ENCODE assay signal across 15 cellular contexts in the genomic region with DNA sequence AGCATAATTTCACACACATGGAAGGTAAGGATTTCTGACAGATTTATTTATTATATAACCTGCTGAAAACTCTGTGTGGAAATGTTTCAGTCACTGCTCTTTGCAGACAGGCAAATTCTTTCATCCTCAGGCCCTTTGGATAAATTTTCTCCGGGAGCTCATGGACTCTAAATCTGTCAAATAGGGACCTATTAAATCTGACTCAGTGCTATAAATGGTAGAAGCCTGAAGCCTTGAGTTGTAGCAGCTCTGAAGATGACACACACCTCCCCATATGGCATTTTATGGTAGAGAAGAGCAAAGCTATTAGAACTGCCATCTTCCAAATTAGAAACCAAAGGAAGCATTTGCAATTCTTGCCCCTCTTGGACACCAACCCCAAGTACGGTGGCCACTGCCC.
DNase-seq lines count a peak whose midpoint lies in the region; ATAC-seq and TF ChIP-seq lines count a peak whose summit lies in the region.
"Had no signal": no experiment of that assay in that cellular context is flagged by ENCODE, and none has a peak within 500 bp of the region (broad histone marks: within the 10 kb centered on the region; RNA-seq: fewer than 3 reads in every experiment).

No MANE protein-coding gene starts in this region.

- no peaks in the 10 kb centered on the region for H3K36me3 ChIP-seq in BJ (ENCODE audit: control insufficient read depth, insufficient read depth, low read length)
- no peaks in the 10 kb centered on the region for H3K36me3 ChIP-seq in sigmoid colon
- no peaks in the 10 kb centered on the region for H3K36me3 ChIP-seq in tibial artery
- H3K36me3 ChIP-seq: BE2C, HAP-1 had no signal

- H3K4me1 ChIP-seq in sigmoid colon (peaks cover 0 to 25% (median 18%) of the 10 kb centered on the region in 4 donors), tibial artery (no peaks in the 10 kb centered on the region)
- H3K4me1 ChIP-seq: BE2C, Caco-2, HAP-1 had no signal

- intact Hi-C loops in sigmoid colon (cut with DNase I) (no loop called here), tibial artery (cut with DNase I; ENCODE audit: low total_unique reads) (no loop called here)

- no peak for TF ChIP-seq POLR2A in sigmoid colon (IDR thresholded peaks at IDR 0.05)

- no peak overlapping the region for H3K4me3 ChIP-seq in BJ (ENCODE audit: low read depth, low read length)
- no peak overlapping the region for H3K4me3 ChIP-seq in sigmoid colon
- H3K4me3 ChIP-seq in tibial artery, result no peak overlapping the region
- H3K4me3 ChIP-seq: HAP-1, K562 had no signal

- H3K9me3 Mint-ChIP-seq in HFFc6, result peaks cover 5% of the 10 kb centered on the region; the same call in 1 of the 2 replicates

- peak; percentile 16 for DNase-seq in BJ (ENCODE audit: low read depth)
- peak; percentile 6 for DNase-seq in GM03348 (ENCODE audit: low spot score)
- DNase-seq in HFFc6, result peak; percentile 46
- no peak for DNase-seq in sigmoid colon
- no peak for DNase-seq in tibial artery
- DNase-seq in kidney tubule cell (ENCODE audit: low spot score), result no peak
- DNase-seq: BE2C; Caco-2; CD4-positive, alpha-beta T cell; GF-D8; IMR-90 had no signal

- peaks cover 0 to 7% (median 0%) of the 10 kb centered on the region in 4 donors for H3K9me3 ChIP-seq in sigmoid colon
- H3K9me3 ChIP-seq in tibial artery, result no peaks in the 10 kb centered on the region
- H3K9me3 ChIP-seq: BE2C, HAP-1 had no signal

- no peak for ATAC-seq in HG02678 (IDR thresholded peaks at IDR 0.05; ENCODE audit: unreplicated experiment)
- ATAC-seq: K562 had no signal

- peaks cover 5% of the 10 kb centered on the region; the same call in 1 of the 2 replicates for H3K4me1 Mint-ChIP-seq in HFFc6 (ENCODE audit: low read depth)

- no peak overlapping the region for H3K27ac Mint-ChIP-seq in HFFc6
- H3K27ac Mint-ChIP-seq: CD4-positive, alpha-beta T cell had no signal

- H3K27me3 Mint-ChIP-seq in HFFc6 (ENCODE audit: insufficient read depth), result no peaks in the 10 kb centered on the region; the same call in 1 of the 2 replicates
- H3K27me3 Mint-ChIP-seq: CD4-positive, alpha-beta T cell had no signal

- CTCF ChIA-PET in BJ (lab: Yijun Ruan, JAX), result no interaction called here

- no peak overlapping the region; the same call in 1 of the 2 replicates for H3K4me3 Mint-ChIP-seq in HFFc6
- H3K4me3 Mint-ChIP-seq: CD4-positive, alpha-beta T cell had no signal

- H3K27me3 ChIP-seq in BJ (ENCODE audit: control insufficient read depth, insufficient read depth, low read length) (no peaks in the 10 kb centered on the region), sigmoid colon (no peaks in the 10 kb centered on the region), tibial artery (no peaks in the 10 kb centered on the region)
- H3K27me3 ChIP-seq: BE2C had no signal

- POLR2A ChIA-PET in BJ (lab: Charles Lee), result no interaction called here

- no peaks in the 10 kb centered on the region for H3K36me3 Mint-ChIP-seq in HFFc6 (ENCODE audit: low read depth)

- peak overlapping the region in 3 of 4 donors; percentile 31 to 68 (median 65) for H3K27ac ChIP-seq in sigmoid colon
- H3K27ac ChIP-seq in tibial artery, result no peak overlapping the region
- H3K27ac ChIP-seq: C4-2B had no signal

- no peak for TF ChIP-seq CTCF in BJ (IDR thresholded peaks at IDR 0.05; ENCODE audit: insufficient read depth, low read depth, low read length)
- no peak for TF ChIP-seq CTCF in HFFc6 (IDR thresholded peaks at IDR 0.05)
- TF ChIP-seq CTCF in sigmoid colon (IDR thresholded peaks at IDR 0.05), result no peak
- TF ChIP-seq CTCF in tibial artery (IDR thresholded peaks at IDR 0.05), result no peak

- 79 to 82% methylated on average over 2 of the region's 2 CpGs for WGBS in sigmoid colon, 2 donors

- TF ChIP-seq EP300 in sigmoid colon (IDR thresholded peaks at IDR 0.05), result no peak

Comparison
In these comparisons a context has a peak if more than half of its experiments do, and no peak if none do; other contexts are left out.
1. DNase-seq: peak in BJ (single experiment), GM03348 (single experiment) and HFFc6 (single experiment); none in sigmoid colon (single experiment), tibial artery (0 of 2) and kidney tubule cell (single experiment).
2. H3K27ac ChIP-seq: peak in sigmoid colon (3 of 4); none in tibial artery (0 of 2).